ENCODE assay signal across 9 cellular contexts in genomic region chr20:53847118-53847842, GRCh38.
DNase-seq lines count a peak whose midpoint lies in the region; ATAC-seq and TF ChIP-seq lines count a peak whose summit lies in the region.
"Had no signal": no experiment of that assay in that cellular context is flagged by ENCODE, and none has a peak within 500 bp of the region (broad histone marks: within the 10 kb centered on the region; RNA-seq: fewer than 3 reads in every experiment).

No MANE protein-coding gene starts in this region.

- CTCF ChIA-PET in activated CD8-positive, alpha-beta T cell treated with anti-CD3 and anti-CD28 coated beads, Interleukin-2, amount 10 ng/mL, durations not matched to agents 7 days and 5 days (lab: Charles Lee) = interaction anchor here (1.0 to 3.9 kb wide), 10 partner anchors 10 to 141 kb away, joined by 3 to 32 read pairs (median 4); no protein-coding TSS in a partner anchor

- H3K4me3 Mint-ChIP-seq in activated T-cell treated with anti-CD3 and anti-CD28 coated beads, Interleukin-2, amount 50 U/mL, for 72 hours = peak overlapping the region; percentile 58 to 65
- peak overlapping the region; percentile 60 for H3K4me3 Mint-ChIP-seq in activated CD8-positive, alpha-beta T cell treated with anti-CD3 and anti-CD28 coated beads, Interleukin-2, amount 10 ng/mL, durations not matched to agents 7 days and 5 days
- peak overlapping the region; percentile 5 for H3K4me3 Mint-ChIP-seq in stimulated activated effector memory CD8-positive, alpha-beta T cell treated with anti-CD3 and anti-CD28 coated beads, Interleukin-12 subunit alpha, Interleukin-12 subunit beta, amount 100 ng/mL, for 72 hours
- no peak overlapping the region for H3K4me3 Mint-ChIP-seq in HFFc6

- POLR2A ChIA-PET in activated CD8-positive, alpha-beta T cell treated with anti-CD3 and anti-CD28 coated beads, Interleukin-2, amount 10 ng/mL, durations not matched to agents 7 days and 5 days (lab: Charles Lee) = interaction anchor here (0.7 to 2.7 kb wide), 4 partner anchors 25 to 204 kb away, joined by 3 to 9 read pairs (median 3); no protein-coding TSS in a partner anchor

- no peak for ATAC-seq in activated T-cell treated with anti-CD3 and anti-CD28 coated beads, Interleukin-2, amount 50 U/mL, for 72 hours (replicated peaks in 1 of 2)
- ATAC-seq in activated CD8-positive, alpha-beta T cell treated with anti-CD3 and anti-CD28 coated beads, Interleukin-2, amount 10 ng/mL, durations not matched to agents 7 days and 5 days = peak; percentile 10
- ATAC-seq in stimulated activated effector memory CD8-positive, alpha-beta T cell treated with anti-CD3 and anti-CD28 coated beads, Interleukin-12 subunit alpha, Interleukin-12 subunit beta, amount 100 ng/mL, for 72 hours = no peak
- no peak for ATAC-seq in GM18498 (IDR thresholded peaks at IDR 0.05; ENCODE audit: unreplicated experiment)

- peak overlapping the region; percentile 68 for H3K27ac Mint-ChIP-seq in activated T-cell treated with anti-CD3 and anti-CD28 coated beads, Interleukin-2, amount 50 U/mL, for 72 hours
- H3K27ac Mint-ChIP-seq in activated CD8-positive, alpha-beta T cell treated with anti-CD3 and anti-CD28 coated beads, Interleukin-2, amount 10 ng/mL, durations not matched to agents 7 days and 5 days = peak overlapping the region; percentile 73
- H3K27ac Mint-ChIP-seq in stimulated activated effector memory CD8-positive, alpha-beta T cell treated with anti-CD3 and anti-CD28 coated beads, Interleukin-12 subunit alpha, Interleukin-12 subunit beta, amount 100 ng/mL, for 72 hours = peak overlapping the region; percentile 1
- no peak overlapping the region for H3K27ac Mint-ChIP-seq in HFFc6

- no peak for TF ChIP-seq CTCF in HFFc6 (IDR thresholded peaks at IDR 0.05)

- H3K27me3 Mint-ChIP-seq in activated T-cell treated with anti-CD3 and anti-CD28 coated beads, Interleukin-2, amount 50 U/mL, for 72 hours (ENCODE audit: low read depth) = no peaks in the 10 kb centered on the region
- H3K27me3 Mint-ChIP-seq in activated CD8-positive, alpha-beta T cell treated with anti-CD3 and anti-CD28 coated beads, Interleukin-2, amount 10 ng/mL, durations not matched to agents 7 days and 5 days (ENCODE audit: low read depth) = no peaks in the 10 kb centered on the region
- H3K27me3 Mint-ChIP-seq in HFFc6 (ENCODE audit: insufficient read depth) = no peaks in the 10 kb centered on the region

- peaks cover 87% of the 10 kb centered on the region for H3K4me1 Mint-ChIP-seq in activated T-cell treated with anti-CD3 and anti-CD28 coated beads, Interleukin-2, amount 50 U/mL, for 72 hours (ENCODE audit: low read depth)
- H3K4me1 Mint-ChIP-seq in activated CD8-positive, alpha-beta T cell treated with anti-CD3 and anti-CD28 coated beads, Interleukin-2, amount 10 ng/mL, durations not matched to agents 7 days and 5 days (ENCODE audit: low read depth) = peaks cover 68% of the 10 kb centered on the region
- H3K4me1 Mint-ChIP-seq in stimulated activated effector memory CD8-positive, alpha-beta T cell treated with anti-CD3 and anti-CD28 coated beads, Interleukin-12 subunit alpha, Interleukin-12 subunit beta, amount 100 ng/mL, for 72 hours = peaks cover 41% of the 10 kb centered on the region
- H3K4me1 Mint-ChIP-seq in HFFc6 (ENCODE audit: low read depth) = peaks cover 23% of the 10 kb centered on the region

- H3K9me3 Mint-ChIP-seq in activated T-cell treated with anti-CD3 and anti-CD28 coated beads, Interleukin-2, amount 50 U/mL, for 72 hours = no peaks in the 10 kb centered on the region
- H3K9me3 Mint-ChIP-seq in activated CD8-positive, alpha-beta T cell treated with anti-CD3 and anti-CD28 coated beads, Interleukin-2, amount 10 ng/mL, durations not matched to agents 7 days and 5 days (ENCODE audit: insufficient read depth) = no peaks in the 10 kb centered on the region
- no peaks in the 10 kb centered on the region for H3K9me3 Mint-ChIP-seq in stimulated activated effector memory CD8-positive, alpha-beta T cell treated with anti-CD3 and anti-CD28 coated beads, Interleukin-12 subunit alpha, Interleukin-12 subunit beta, amount 100 ng/mL, for 72 hours
- no peaks in the 10 kb centered on the region for H3K9me3 Mint-ChIP-seq in HFFc6

- H3K36me3 Mint-ChIP-seq in activated T-cell treated with anti-CD3 and anti-CD28 coated beads, Interleukin-2, amount 50 U/mL, for 72 hours (ENCODE audit: insufficient read depth in 2 of 2) = no peaks in the 10 kb centered on the region
- H3K36me3 Mint-ChIP-seq in activated CD8-positive, alpha-beta T cell treated with anti-CD3 and anti-CD28 coated beads, Interleukin-2, amount 10 ng/mL, durations not matched to agents 7 days and 5 days (ENCODE audit: low read depth) = peaks cover 38% of the 10 kb centered on the region
- no peaks in the 10 kb centered on the region for H3K36me3 Mint-ChIP-seq in stimulated activated effector memory CD8-positive, alpha-beta T cell treated with anti-CD3 and anti-CD28 coated beads, Interleukin-12 subunit alpha, Interleukin-12 subunit beta, amount 100 ng/mL, for 72 hours
- no peaks in the 10 kb centered on the region for H3K36me3 Mint-ChIP-seq in HFFc6 (ENCODE audit: low read depth)

- DNase-seq in activated T-cell treated with anti-CD3 and anti-CD28 coated beads, Interleukin-2, amount 50 U/mL, for 72 hours = no peak
- DNase-seq in activated T-cell treated with anti-CD3 and anti-CD28 coated beads, Interleukin-2, amount 50 U/mL, for 1 hour = no peak
- DNase-seq in Kasumi-1 (lab: John Stamatoyannopoulos, UW) (peak; percentile 84 to 92), HFFc6 (no peak), amniotic stem cell (lab: John Stamatoyannopoulos, UW) (no peak)
- DNase-seq in activated CD8-positive, alpha-beta T cell treated with anti-CD3 and anti-CD28 coated beads, Interleukin-2, amount 10 ng/mL, durations not matched to agents 7 days and 5 days = no peak
- DNase-seq in stimulated activated effector memory CD8-positive, alpha-beta T cell treated with anti-CD3 and anti-CD28 coated beads, Interleukin-12 subunit alpha, Interleukin-12 subunit beta, amount 100 ng/mL, for 72 hours (ENCODE audit: low spot score in 2 of 2) = no peak
- DNase-seq: NCI-H748 treated with DMSO at 0.1 percent for 48 hours had no signal

Comparison
In these comparisons a context has a peak if more than half of its experiments do, and no peak if none do; other contexts are left out.
1. DNase-seq: peak in Kasumi-1 (2 of 2); none in activated T-cell treated with anti-CD3 and anti-CD28 coated beads, Interleukin-2, amount 50 U/mL, for 72 hours (0 of 2), activated T-cell treated with anti-CD3 and anti-CD28 coated beads, Interleukin-2, amount 50 U/mL, for 1 hour (single experiment), activated CD8-positive, alpha-beta T cell treated with anti-CD3 and anti-CD28 coated beads, Interleukin-2, amount 10 ng/mL, durations not matched to agents 7 days and 5 days (single experiment), stimulated activated effector memory CD8-positive, alpha-beta T cell treated with anti-CD3 and anti-CD28 coated beads, Interleukin-12 subunit alpha, Interleukin-12 subunit beta, amount 100 ng/mL, for 72 hours (0 of 2), HFFc6 (single experiment) and amniotic stem cell (single experiment).